Comparison of ENCODE assay signal across 1 cellular context in the genomic region with DNA sequence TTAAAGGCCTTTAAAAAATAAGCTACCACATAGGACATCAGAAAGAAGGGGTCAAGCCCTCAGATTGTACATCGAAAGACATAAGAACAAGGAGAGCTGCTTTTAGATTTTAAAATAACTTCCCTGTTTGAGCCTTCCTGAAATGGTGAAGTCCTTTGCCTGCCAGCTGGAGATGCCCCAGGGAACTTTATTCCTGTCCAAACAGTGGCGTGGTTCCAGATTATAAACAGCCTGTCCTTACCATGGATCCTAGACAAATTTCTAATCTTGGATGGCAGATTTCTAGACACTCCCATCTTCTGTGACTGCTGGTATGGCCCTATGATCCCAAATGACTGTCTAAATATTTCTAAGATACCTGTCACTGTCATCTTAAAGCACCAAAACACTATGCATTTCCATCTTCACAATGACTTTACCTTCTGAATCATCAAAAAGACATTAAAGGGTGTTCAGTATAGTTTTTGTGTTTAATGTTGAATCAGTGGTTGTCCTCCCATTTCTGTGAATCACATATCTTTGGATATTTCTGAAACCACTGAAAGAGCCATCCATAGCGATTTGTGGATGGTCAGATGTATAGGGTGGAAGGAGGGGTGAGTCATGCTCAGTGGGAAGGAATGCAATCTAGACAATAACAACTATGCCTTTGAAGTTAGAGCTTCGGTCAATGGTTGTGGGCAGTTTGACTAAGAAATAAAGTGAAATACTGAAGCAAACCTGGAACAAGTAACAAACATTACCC.
A peak's percentile ranks its signal among the peaks of the same experiment; 100 is the strongest.
TF ChIP-seq lines count a peak whose summit lies in the region.

No MANE protein-coding gene starts in this region.

TF ChIP-seq in K562, 482 proteins besides CTCF, POLR2A, EP300 and RAD21:
- TF ChIP-seq ARID1B (IDR thresholded peaks at IDR 0.05) (no peak), JUND (IDR thresholded peaks at IDR 0.05; ENCODE audit: borderline replicate concordance, low read depth, low read length) (peak; percentile 33; the same call in 1 of the 2 replicates), JUND (tag; IDR thresholded peaks at IDR 0.05; ENCODE audit: borderline replicate concordance, low read depth, low read length) (no peak), RBM25 (IDR thresholded peaks at IDR 0.05; ENCODE audit: low read depth, low read length, severe bottlenecking) (no peak), KDM5B (IDR thresholded peaks at IDR 0.05; ENCODE audit: insufficient replicate concordance, low read depth, low read length) (no peak), ZNF609 (CRISPR knock-in tag; IDR thresholded peaks at IDR 0.05; ENCODE audit: borderline replicate concordance) (no peak), THRB (CRISPR knock-in tag; conservative IDR thresholded peaks at IDR 0.05) (no peak), RUNX1 (IDR thresholded peaks at IDR 0.05; ENCODE audit: low read depth) (no peak), ZNF644 (tag; IDR thresholded peaks at IDR 0.05; ENCODE audit: low read depth) (no peak), POLR2AphosphoS2 (IDR thresholded peaks at IDR 0.05; ENCODE audit: low read length) (no peak), NFIX (CRISPR knock-in tag; IDR thresholded peaks at IDR 0.05; ENCODE audit: low read depth) (no peak), GATAD2B (IDR thresholded peaks at IDR 0.05; ENCODE audit: borderline replicate concordance) (no peak)
- TF ChIP-seq, protein P1, sequence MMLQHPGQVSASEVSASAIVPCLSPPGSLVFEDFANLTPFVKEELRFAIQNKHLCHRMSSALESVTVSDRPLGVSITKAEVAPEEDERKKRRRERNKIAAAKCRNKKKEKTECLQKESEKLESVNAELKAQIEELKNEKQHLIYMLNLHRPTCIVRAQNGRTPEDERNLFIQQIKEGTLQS (IDR thresholded peaks at IDR 0.05): peak; percentile 54
- TF ChIP-seq, protein P1 (CRISPR knock-in tag; conservative IDR thresholded peaks at IDR 0.05): no peak
